In the genomic region with DNA sequence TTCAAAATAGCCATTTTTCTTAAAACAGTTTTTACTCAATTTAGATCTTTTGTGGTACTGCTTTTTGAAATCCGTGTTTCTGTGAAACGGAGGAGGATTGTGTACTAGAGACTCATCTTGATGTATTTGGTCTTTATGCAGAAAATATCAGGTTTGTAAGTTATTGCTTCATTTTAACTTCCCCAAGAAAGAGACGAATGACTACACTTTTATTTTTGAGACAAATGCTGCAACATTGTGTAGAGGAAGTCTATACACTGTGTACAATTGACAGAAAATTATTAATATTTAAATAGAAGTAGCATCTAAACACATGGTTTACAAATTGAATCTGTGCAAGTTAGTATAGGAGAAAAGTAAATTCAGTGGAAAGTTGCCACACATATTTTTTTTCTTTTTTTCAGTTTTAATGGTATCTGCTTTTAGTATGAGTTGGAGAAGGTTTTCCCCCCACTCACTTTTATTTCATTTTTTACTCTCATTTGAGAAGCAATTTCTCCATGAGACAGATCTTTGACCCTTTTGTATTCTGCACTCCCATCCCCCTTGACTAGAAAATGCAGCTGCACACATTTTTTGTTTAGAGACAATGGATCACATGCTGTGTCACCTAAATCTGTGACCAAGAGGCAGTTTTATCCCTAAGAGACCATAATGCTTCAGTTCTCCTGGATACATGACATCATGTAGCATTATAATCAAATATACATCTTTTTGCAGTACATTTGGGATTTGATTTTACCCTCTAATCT, we compare ENCODE assay signal across 9 cellular contexts. TPM values are rescaled to one million over a fixed set of nuclear protein-coding genes. Genes with fewer than 3 reads are reported as not detected.
DNase-seq lines count a peak whose midpoint lies in the region; TF ChIP-seq lines count a peak whose summit lies in the region.
"Had no signal": no experiment of that assay in that cellular context is flagged by ENCODE, and none has a peak within 500 bp of the region (broad histone marks: within the 10 kb centered on the region; RNA-seq: fewer than 3 reads in every experiment).

No MANE protein-coding gene starts in this region.

- no peak for TF ChIP-seq CTCF in HFFc6 (IDR thresholded peaks at IDR 0.05)
- TF ChIP-seq CTCF in neutrophil (IDR thresholded peaks at IDR 0.05): no peak
- TF ChIP-seq CTCF in BE2C (IDR thresholded peaks at IDR 0.05; ENCODE audit: low read depth, low read length): no peak
- no peak for TF ChIP-seq CTCF in testis (IDR thresholded peaks at IDR 0.05)

- intact Hi-C loops in testis (cut with DNase I; ENCODE audit: low total_unique reads): no loop called here

- H3K27ac ChIP-seq in caudate nucleus (ENCODE audit: low read depth, low read length): peak overlapping the region; percentile 86
- peak overlapping the region; percentile 82 for H3K27ac ChIP-seq in neutrophil
- H3K27ac ChIP-seq in GM23248: no peak overlapping the region
- H3K27ac ChIP-seq in testis: no peak overlapping the region

- H3K4me3 ChIP-seq in neutrophil (ENCODE audit: low read depth in 1 of 2, low read length in 1 of 2): peak overlapping the region; percentile 15 to 30
- H3K4me3 ChIP-seq in BE2C (ENCODE audit: low read depth, low read length): no peak overlapping the region
- H3K4me3 ChIP-seq in GM23248: no peak overlapping the region
- H3K4me3 ChIP-seq in testis: no peak overlapping the region

- no peaks in the 10 kb centered on the region for H3F3A ChIP-seq in GM23248 (ENCODE audit: insufficient read depth)

- H3K79me2 ChIP-seq in GM23248 (ENCODE audit: insufficient read depth): peaks cover 100% of the 10 kb centered on the region

- H3K36me3 ChIP-seq in neutrophil: no peaks in the 10 kb centered on the region
- H3K36me3 ChIP-seq in BE2C: no peaks in the 10 kb centered on the region
- H3K36me3 ChIP-seq in GM23248 (ENCODE audit: low read depth): no peaks in the 10 kb centered on the region
- no peaks in the 10 kb centered on the region for H3K36me3 ChIP-seq in testis (ENCODE audit: low read depth, missing control alignments)

- no peak for TF ChIP-seq POLR2A in testis (IDR thresholded peaks at IDR 0.05)

- in situ Hi-C loops in GM23248 (cut with MboI): no loop called here

- H3K27me3 ChIP-seq in neutrophil: no peaks in the 10 kb centered on the region
- no peaks in the 10 kb centered on the region for H3K27me3 ChIP-seq in BE2C
- no peaks in the 10 kb centered on the region for H3K27me3 ChIP-seq in GM23248 (replicated peaks; ENCODE audit: insufficient read depth)
- H3K27me3 ChIP-seq in testis: no peaks in the 10 kb centered on the region

- H2AFZ ChIP-seq in GM23248: no peak overlapping the region

- WGBS in GM23248 (ENCODE audit: low coverage in 1 of 2, low lambda C conversion rate in 2 of 2, missing lambda C conversion rate in 2 of 2), 2 experiments: 90 to 93% methylated on average over 3 of the region's 3 CpGs
- 70 to 74% methylated on average over 3 of the region's 3 CpGs for WGBS in testis, 2 donors

- no peak for DNase-seq in HFFc6
- DNase-seq in NCI-H2107 (lab: John Stamatoyannopoulos, UW): peak; percentile 6
- DNase-seq in caudate nucleus (lab: John Stamatoyannopoulos, UW): peak in 6 of 61 donors; percentile 3 to 29 (median 17)
- no peak for DNase-seq in BE2C
- no peak for DNase-seq in GM23248
- DNase-seq in testis: no peak
- DNase-seq: cortex of kidney, right cardiac atrium had no signal

- peak overlapping the region; percentile 11; the same call in 1 of the 2 replicates for H3K27ac Mint-ChIP-seq in HFFc6

- peaks cover 23% of the 10 kb centered on the region for H3K4me1 Mint-ChIP-seq in HFFc6 (ENCODE audit: low read depth)

- no peaks in the 10 kb centered on the region for H3K27me3 Mint-ChIP-seq in HFFc6 (ENCODE audit: insufficient read depth)

- H3K9me3 Mint-ChIP-seq in HFFc6: no peaks in the 10 kb centered on the region

- no peak overlapping the region for H3K4me3 Mint-ChIP-seq in HFFc6

- peaks cover 6% of the 10 kb centered on the region; the same call in 1 of the 2 replicates for H4K20me1 ChIP-seq in GM23248 (ENCODE audit: insufficient read depth)

- H3K4me1 ChIP-seq in neutrophil (ENCODE audit: control insufficient read depth in 1 of 2, insufficient read depth in 1 of 2, low read depth in 1 of 2, low read length in 1 of 2) (peaks cover 77 to 84% of the 10 kb centered on the region in 2 experiments), BE2C (no peaks in the 10 kb centered on the region; the same call in 1 of the 2 replicates), GM23248 (ENCODE audit: insufficient read depth) (no peaks in the 10 kb centered on the region), testis (no peaks in the 10 kb centered on the region)

- no peaks in the 10 kb centered on the region for H3K9me2 ChIP-seq in GM23248 (ENCODE audit: insufficient read depth)

- H3K36me3 Mint-ChIP-seq in HFFc6 (ENCODE audit: low read depth): no peaks in the 10 kb centered on the region

- no peak overlapping the region for H3K9ac ChIP-seq in GM23248

- H3K4me2 ChIP-seq in GM23248 (ENCODE audit: unreplicated experiment): no peak overlapping the region

- H3K9me3 ChIP-seq in neutrophil (no peaks in the 10 kb centered on the region), BE2C (no peaks in the 10 kb centered on the region), GM23248 (ENCODE audit: low read depth) (no peaks in the 10 kb centered on the region), testis (no peaks in the 10 kb centered on the region)

RNA-seq across cellular contexts. Expression of gene FOXN2, which starts 14.7 kb away (rescaled TPM):
- total RNA-seq in HFFc6 (2021; fragmentation: NEBNext Ultra II Directional; extraction: Animal tissue kit (Norgen Biotek cat#: 25700)): 10 to 100 TPM; 12.5 to 21.1 (median 16.9) TPM
- polyA plus RNA-seq in BE2C (2012; ENCODE audit: insufficient read depth, insufficient read length, low read depth): 6.3 TPM
- total RNA-seq in GM23248 (2014; rRNA removed; shearing (Covaris generic)): 18.4 and 21.0 TPM in 2 replicates
- 10.3 and 11.5 TPM in 2 replicates for polyA plus RNA-seq in GM23248 (2016; fragmentation: Nextera tagmentation; extraction: Ambion mirVana)
- 10 to 100 TPM; 25.6 to 25.7 TPM for total RNA-seq in testis
- polyA plus RNA-seq in testis (ENCODE audit: insufficient read depth, low read depth, low replicate concordance): 10.2 TPM

Comparison
In these comparisons a context has a peak if more than half of its experiments do, and no peak if none do; other contexts are left out.
1. H3K27ac ChIP-seq: peak in caudate nucleus (single experiment) and neutrophil (single experiment); none in GM23248 (single experiment) and testis (0 of 2).
2. H3K4me3 ChIP-seq: peak in neutrophil (2 of 2); none in BE2C (single experiment), GM23248 (single experiment) and testis (0 of 2).